8 cellular contexts compared by ENCODE assay signal in the genomic region with DNA sequence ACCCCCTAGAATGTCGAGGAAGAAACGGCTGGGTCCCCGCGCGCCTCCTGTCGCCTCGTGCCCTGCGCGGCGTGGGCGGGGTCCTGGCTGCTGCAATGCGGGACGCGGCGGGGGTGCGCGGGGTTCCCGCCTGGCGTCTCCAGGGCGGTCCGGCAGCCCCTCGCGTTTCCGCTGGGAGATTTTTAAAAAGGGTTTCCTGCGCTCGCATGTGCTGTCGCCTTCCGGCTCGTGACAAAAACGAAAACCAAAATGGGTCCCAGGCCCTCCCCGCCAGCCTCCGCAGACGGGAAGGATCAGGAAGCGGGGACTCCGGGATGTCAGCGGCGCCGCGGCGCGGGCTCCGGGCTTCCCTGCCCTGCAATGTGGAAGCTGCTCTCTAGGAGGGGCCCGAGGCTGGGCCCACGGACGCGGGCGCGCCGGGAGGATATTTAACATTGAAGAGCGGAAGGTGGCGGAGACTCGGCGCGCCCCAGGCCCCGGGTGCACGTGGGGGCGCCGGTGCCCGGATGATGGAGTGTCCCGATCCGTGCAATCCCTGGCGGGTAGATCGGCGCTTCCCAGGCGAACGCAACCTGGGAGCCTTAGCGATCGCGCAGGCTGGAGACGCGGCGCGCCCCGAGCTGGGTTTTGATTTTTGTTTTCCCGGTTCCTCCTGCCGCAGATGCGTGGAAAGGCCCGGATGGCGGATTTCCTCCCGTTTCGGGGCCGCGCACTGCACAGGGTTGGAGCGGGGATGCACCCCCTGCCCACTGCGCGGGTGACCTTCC. TPM values are rescaled to one million over a fixed set of nuclear protein-coding genes. Genes with fewer than 3 reads are reported as not detected.
DNase-seq lines count a peak whose midpoint lies in the region; ATAC-seq and TF ChIP-seq lines count a peak whose summit lies in the region.

No MANE protein-coding gene starts in this region.

- peaks cover 30% of the 10 kb centered on the region for H3K36me3 Mint-ChIP-seq in activated naive CD4-positive, alpha-beta T cell treated with anti-CD3 and anti-CD28 coated beads for 36 hours (ENCODE audit: low read depth)

- CTCF ChIA-PET in activated naive CD4-positive, alpha-beta T cell treated with anti-CD3 and anti-CD28 coated beads for 36 hours (lab: Charles Lee), result no interaction called here

- H2AFZ ChIP-seq in osteoblast (ENCODE audit: low read length), result peak overlapping the region; percentile 68

- 0% methylated on average over 10 of the region's 86 CpGs; no CpG with 5 or more reads in 1 of the 2 donors for WGBS in gastroesophageal sphincter (ENCODE audit: low coverage in 1 of 2), 2 donors
- WGBS in upper lobe of left lung, 2 donors, result 0 to 1% methylated on average over 24 to 57 of the region's 86 CpGs

- no peaks in the 10 kb centered on the region for H3K27me3 ChIP-seq in gastroesophageal sphincter
- no peaks in the 10 kb centered on the region for H3K27me3 ChIP-seq in osteoblast (ENCODE audit: insufficient read depth, low read length)
- H3K27me3 ChIP-seq in upper lobe of left lung, result peaks cover 0 to 25% (median 9%) of the 10 kb centered on the region in 4 donors

- peaks cover 52% of the 10 kb centered on the region for H3K79me2 ChIP-seq in osteoblast (ENCODE audit: insufficient read depth, low read length)

- H3K27ac ChIP-seq in gastroesophageal sphincter (peak overlapping the region; percentile 35 to 90 (median 82)), osteoblast (ENCODE audit: low read depth, low read length) (peak overlapping the region; percentile 75), upper lobe of left lung (peak overlapping the region in 2 of 4 donors; percentile 56 to 60)

- no peaks in the 10 kb centered on the region for H3K9me3 ChIP-seq in gastroesophageal sphincter
- H3K9me3 ChIP-seq in osteoblast (ENCODE audit: low read depth, low read length), result no peaks in the 10 kb centered on the region
- H3K9me3 ChIP-seq in upper lobe of left lung, result no peaks in the 10 kb centered on the region

- H3K4me1 ChIP-seq in gastroesophageal sphincter, result peaks cover 0 to 62% (median 12%) of the 10 kb centered on the region in 3 donors
- peaks cover 25% of the 10 kb centered on the region for H3K4me1 ChIP-seq in osteoblast (ENCODE audit: insufficient read depth, low read length)
- peaks cover 19 to 36% (median 24%) of the 10 kb centered on the region in 4 donors for H3K4me1 ChIP-seq in upper lobe of left lung

- intact Hi-C loops in activated naive CD4-positive, alpha-beta T cell treated with anti-CD3 and anti-CD28 coated beads for 36 hours (cut with micrococcal nuclease), result loop anchor here (1.0 kb wide), 2 partner anchors 27 to 104 kb away; a partner anchor contains a TSS

- peaks cover 9% of the 10 kb centered on the region for H3K27me3 Mint-ChIP-seq in activated naive CD4-positive, alpha-beta T cell treated with anti-CD3 and anti-CD28 coated beads for 36 hours (ENCODE audit: low read depth)

- TF ChIP-seq CTCF in AG10803 (conservative IDR thresholded peaks at IDR 0.05; ENCODE audit: low read length), result peak; percentile 41
- peak in 3 of 4 experiments; percentile 45 to 57 (median 55) for TF ChIP-seq CTCF in gastroesophageal sphincter (IDR thresholded peaks at IDR 0.05)
- TF ChIP-seq CTCF in osteoblast (IDR thresholded peaks at IDR 0.05; ENCODE audit: extremely low read depth, low read depth, low read length), result peak; percentile 28
- TF ChIP-seq CTCF in upper lobe of left lung (IDR thresholded peaks at IDR 0.05), result peak in 5 of 6 experiments; percentile 15 to 39 (median 25)

- peak overlapping the region; percentile 86 for H3K4me3 Mint-ChIP-seq in activated naive CD4-positive, alpha-beta T cell treated with anti-CD3 and anti-CD28 coated beads for 36 hours

- H3K4me2 ChIP-seq in osteoblast (ENCODE audit: insufficient read depth, low read length), result peak overlapping the region; percentile 94

- peak; percentile 63 for DNase-seq in AG10803 (ENCODE audit: low read depth)
- DNase-seq in RPMI8226, result peak; percentile 66
- peak; percentile 78 for DNase-seq in activated naive CD4-positive, alpha-beta T cell treated with anti-CD3 and anti-CD28 coated beads for 36 hours
- DNase-seq in osteoblast (ENCODE audit: insufficient read length, low spot score, missing footprints), result peak; percentile 96
- peak; percentile 54 to 94 for DNase-seq in upper lobe of left lung

- H3K4me1 Mint-ChIP-seq in activated naive CD4-positive, alpha-beta T cell treated with anti-CD3 and anti-CD28 coated beads for 36 hours (ENCODE audit: low read depth), result peaks cover 41% of the 10 kb centered on the region

- H3K36me3 ChIP-seq in gastroesophageal sphincter, result peaks cover 0 to 4% of the 10 kb centered on the region in 2 donors
- H3K36me3 ChIP-seq in osteoblast (ENCODE audit: insufficient read depth, low read length), result peaks cover 10% of the 10 kb centered on the region
- H3K36me3 ChIP-seq in upper lobe of left lung, result no peaks in the 10 kb centered on the region

- TF ChIP-seq EP300 in gastroesophageal sphincter (IDR thresholded peaks at IDR 0.05), result no peak
- no peak for TF ChIP-seq EP300 in upper lobe of left lung (IDR thresholded peaks at IDR 0.05)

- ATAC-seq in GM19025 (IDR thresholded peaks at IDR 0.05; ENCODE audit: low read depth, unreplicated experiment) (peak; percentile 35), HG03196 (IDR thresholded peaks at IDR 0.05; ENCODE audit: unreplicated experiment) (peak; percentile 39), gastroesophageal sphincter (peak; percentile 76), upper lobe of left lung (ENCODE audit: low FRiP score in 2 of 2) (peak; percentile 48 to 82)

- peak overlapping the region; percentile 82 for H3K27ac Mint-ChIP-seq in activated naive CD4-positive, alpha-beta T cell treated with anti-CD3 and anti-CD28 coated beads for 36 hours

- H3K9me3 Mint-ChIP-seq in activated naive CD4-positive, alpha-beta T cell treated with anti-CD3 and anti-CD28 coated beads for 36 hours, result no peaks in the 10 kb centered on the region

- H4K20me1 ChIP-seq in osteoblast (ENCODE audit: insufficient read depth, low read length), result peaks cover 10% of the 10 kb centered on the region

- H3K4me3 ChIP-seq in AG10803 (ENCODE audit: low read length), result peak overlapping the region; percentile 80
- H3K4me3 ChIP-seq in gastroesophageal sphincter, result peak overlapping the region; percentile 74 to 91
- peak overlapping the region; percentile 88 for H3K4me3 ChIP-seq in osteoblast (ENCODE audit: insufficient read depth, low read length)
- H3K4me3 ChIP-seq in upper lobe of left lung, result peak overlapping the region; percentile 58 to 86 (median 66)

- peak in 1 of 2 donors; percentile 22 for TF ChIP-seq POLR2A in gastroesophageal sphincter (IDR thresholded peaks at IDR 0.05)
- peak in 1 of 4 donors; percentile 22 for TF ChIP-seq POLR2A in upper lobe of left lung (IDR thresholded peaks at IDR 0.05)

RNA-seq across cellular contexts. Expression of a gene that starts 1.0 kb away (rescaled TPM):
- total RNA-seq in activated naive CD4-positive, alpha-beta T cell treated with anti-CD3 and anti-CD28 coated beads for 36 hours, result 10 to 100 TPM; 96.2 to 99.7 TPM
- total RNA-seq in gastroesophageal sphincter (100 to 1,000 TPM in 3 of 4 donors, 10 to 100 TPM in 1; 64.3 to 261 (median 107) TPM), osteoblast (71.6 and 80.0 TPM in 2 replicates), upper lobe of left lung (10 to 100 TPM; 18.9 to 42.1 (median 30.8) TPM)
